Comparison of ENCODE assay signal across 1 cellular context in genomic region chr11:43879789-43880639, GRCh38.
TF ChIP-seq lines count a peak whose summit lies in the region.

No MANE protein-coding gene starts in this region.

TF ChIP-seq in SK-N-SH, 30 proteins besides CTCF, POLR2A, EP300 and RAD21 (continued from another document):
- TF ChIP-seq NRF1 (IDR thresholded peaks at IDR 0.05; ENCODE audit: low read depth, low read length) (no peak), POLR2AphosphoS5 (IDR thresholded peaks at IDR 0.05; ENCODE audit: low read depth, low read length) (no peak), RXRA (IDR thresholded peaks at IDR 0.05; ENCODE audit: borderline replicate concordance, low read depth) (no peak), SIN3A (IDR thresholded peaks at IDR 0.05; ENCODE audit: borderline replicate concordance, low read depth, low read length) (no peak)
